ENCODE assay signal across 2 cellular contexts in the genomic region with DNA sequence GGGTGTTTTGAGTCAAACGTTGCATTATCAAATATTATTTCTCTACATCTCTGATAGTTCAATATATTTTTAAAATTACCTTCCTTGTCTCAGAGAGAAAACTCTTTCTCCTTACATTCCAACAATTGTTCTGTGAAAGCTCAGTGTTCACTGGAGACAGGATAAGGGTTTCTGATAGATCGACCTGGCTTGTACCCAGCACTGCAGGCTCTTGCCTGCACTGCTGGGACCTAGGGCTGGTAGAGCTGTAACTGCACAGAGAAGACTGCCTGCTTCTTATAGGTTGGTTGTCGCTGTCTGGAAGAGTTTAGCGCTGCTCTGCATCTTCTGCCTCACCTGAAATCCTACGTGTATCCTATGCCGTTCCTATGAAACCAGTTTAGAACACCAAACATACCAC.
TF ChIP-seq lines count a peak whose summit lies in the region.

No MANE protein-coding gene starts in this region.

TF ChIP-seq in IMR-90, 13 proteins besides CTCF, POLR2A, EP300 and RAD21:
- TF ChIP-seq MAZ (IDR thresholded peaks at IDR 0.05; ENCODE audit: borderline replicate concordance, low read depth, low read length) = no peak
- TF ChIP-seq, protein P1, sequence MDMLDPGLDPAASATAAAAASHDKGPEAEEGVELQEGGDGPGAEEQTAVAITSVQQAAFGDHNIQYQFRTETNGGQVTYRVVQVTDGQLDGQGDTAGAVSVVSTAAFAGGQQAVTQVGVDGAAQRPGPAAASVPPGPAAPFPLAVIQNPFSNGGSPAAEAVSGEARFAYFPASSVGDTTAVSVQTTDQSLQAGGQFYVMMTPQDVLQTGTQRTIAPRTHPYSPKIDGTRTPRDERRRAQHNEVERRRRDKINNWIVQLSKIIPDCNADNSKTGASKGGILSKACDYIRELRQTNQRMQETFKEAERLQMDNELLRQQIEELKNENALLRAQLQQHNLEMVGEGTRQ (IDR thresholded peaks at IDR 0.05; ENCODE audit: low read depth, low read length) = no peak
- TF ChIP-seq NFE2L2 (IDR thresholded peaks at IDR 0.05; ENCODE audit: low read depth, low read length) = no peak
- TF ChIP-seq MAFK (IDR thresholded peaks at IDR 0.05; ENCODE audit: low read depth, low read length) = no peak
- TF ChIP-seq CHD1 (IDR thresholded peaks at IDR 0.05; ENCODE audit: low read depth, low read length) = no peak
- TF ChIP-seq RCOR1 (IDR thresholded peaks at IDR 0.05; ENCODE audit: insufficient replicate concordance, low read length) = no peak
- TF ChIP-seq FOS (IDR thresholded peaks at IDR 0.05; ENCODE audit: low read depth, low read length) = no peak
- no peak for TF ChIP-seq CEBPB (IDR thresholded peaks at IDR 0.05; ENCODE audit: low read depth, low read length)
- TF ChIP-seq, protein P2, sequence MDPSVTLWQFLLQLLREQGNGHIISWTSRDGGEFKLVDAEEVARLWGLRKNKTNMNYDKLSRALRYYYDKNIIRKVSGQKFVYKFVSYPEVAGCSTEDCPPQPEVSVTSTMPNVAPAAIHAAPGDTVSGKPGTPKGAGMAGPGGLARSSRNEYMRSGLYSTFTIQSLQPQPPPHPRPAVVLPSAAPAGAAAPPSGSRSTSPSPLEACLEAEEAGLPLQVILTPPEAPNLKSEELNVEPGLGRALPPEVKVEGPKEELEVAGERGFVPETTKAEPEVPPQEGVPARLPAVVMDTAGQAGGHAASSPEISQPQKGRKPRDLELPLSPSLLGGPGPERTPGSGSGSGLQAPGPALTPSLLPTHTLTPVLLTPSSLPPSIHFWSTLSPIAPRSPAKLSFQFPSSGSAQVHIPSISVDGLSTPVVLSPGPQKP (IDR thresholded peaks at IDR 0.05; ENCODE audit: borderline replicate concordance, low read depth, low read length) = no peak

TF ChIP-seq in H1, 55 proteins besides CTCF, POLR2A, EP300 and RAD21:
- TF ChIP-seq HDAC6 (IDR thresholded peaks at IDR 0.05; ENCODE audit: low read depth, low read length) (no peak), SIN3A (conservative IDR thresholded peaks at IDR 0.05 in 1 of 2, IDR thresholded peaks at IDR 0.05 in 1 of 2; ENCODE audit: low read depth in 1 of 2, low read length in 2 of 2) (no peak)
